Comparison of ENCODE assay signal across 8 cellular contexts in the genomic region with DNA sequence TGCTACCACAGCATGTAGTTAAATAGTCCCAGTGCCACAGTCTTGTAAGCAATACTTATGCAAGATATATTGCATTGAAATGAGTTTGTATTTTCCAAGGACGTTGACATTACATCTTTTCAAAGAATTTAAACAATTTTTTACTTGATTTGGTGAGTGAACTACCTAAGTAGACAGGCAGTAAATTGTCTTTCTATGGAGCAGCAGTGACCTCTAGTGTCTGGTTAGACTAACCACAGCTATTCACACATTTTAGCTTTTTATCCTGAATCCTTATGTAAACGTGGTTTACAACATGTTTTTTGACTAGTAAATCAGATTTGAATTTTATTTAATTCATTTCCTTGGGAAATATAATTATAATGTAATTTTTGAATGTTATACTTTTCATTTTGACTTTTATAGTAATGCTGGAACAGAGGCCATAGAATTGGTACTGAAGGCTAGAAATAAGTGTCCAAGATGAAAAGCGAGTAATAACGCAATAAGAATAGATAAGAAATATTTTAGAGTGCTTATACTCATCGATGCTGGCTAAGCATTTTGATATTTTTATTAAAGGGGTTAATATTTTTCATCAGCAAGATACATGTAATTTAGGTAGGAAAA. TPM values are rescaled to one million over a fixed set of nuclear protein-coding genes. Genes with fewer than 3 reads are reported as not detected.
DNase-seq lines count a peak whose midpoint lies in the region; ATAC-seq, FAIRE-seq and TF ChIP-seq lines count a peak whose summit lies in the region.

No MANE protein-coding gene starts in this region.

- H3K36me3 ChIP-seq in PC-9 (ENCODE audit: low read depth) (no peaks in the 10 kb centered on the region), neural progenitor cell (no peaks in the 10 kb centered on the region)

- H2AFZ ChIP-seq in PC-9 (no peak overlapping the region), neural progenitor cell (replicated peaks) (no peak overlapping the region)

- H3K4me3 ChIP-seq in PC-9 (no peak overlapping the region), neural progenitor cell (no peak overlapping the region)

- H3K9me3 Mint-ChIP-seq in neural progenitor cell, result no peaks in the 10 kb centered on the region
- no peaks in the 10 kb centered on the region for H3K9me3 Mint-ChIP-seq in activated CD4-positive, alpha-beta memory T cell treated with anti-CD3 and anti-CD28 coated beads, Interleukin-2, amount 10 ng/mL, durations not matched to agents 7 days and 5 days

- H3F3A ChIP-seq in PC-9 (ENCODE audit: insufficient read depth, low read depth) (no peaks in the 10 kb centered on the region), neural progenitor cell (ENCODE audit: low read depth) (no peaks in the 10 kb centered on the region)

- peak; percentile 95 for FAIRE-seq in endometrium (lab: Jason Lieb, UNC)

- intact Hi-C loops in PC-9 (cut with micrococcal nuclease; ENCODE audit: unreplicated experiment), result loop anchor here (2.0 to 10.0 kb wide), 3 partner anchors 591 to 849 kb away; no protein-coding TSS in a partner anchor

- no peaks in the 10 kb centered on the region for H3K9me3 ChIP-seq in PC-9 (ENCODE audit: insufficient read depth, low read depth)
- no peaks in the 10 kb centered on the region for H3K9me3 ChIP-seq in neural progenitor cell (ENCODE audit: low read depth)

- peak; percentile 92 for TF ChIP-seq CTCF in PC-9 (conservative IDR thresholded peaks at IDR 0.05)
- TF ChIP-seq CTCF in neural progenitor cell (IDR thresholded peaks at IDR 0.05), result peak; percentile 96

- no peak overlapping the region for H3K27ac ChIP-seq in PC-9
- no peak overlapping the region for H3K27ac ChIP-seq in neural progenitor cell

- H3K79me2 ChIP-seq in PC-9 (ENCODE audit: low read depth), result no peaks in the 10 kb centered on the region
- no peaks in the 10 kb centered on the region for H3K79me2 ChIP-seq in neural progenitor cell (ENCODE audit: low read depth)

- H3K4me1 Mint-ChIP-seq in neural progenitor cell, result peaks cover 28% of the 10 kb centered on the region
- no peaks in the 10 kb centered on the region for H3K4me1 Mint-ChIP-seq in activated CD4-positive, alpha-beta memory T cell treated with anti-CD3 and anti-CD28 coated beads, Interleukin-2, amount 10 ng/mL, durations not matched to agents 7 days and 5 days

- H3K9ac ChIP-seq in neural progenitor cell, result no peak overlapping the region

- H3K27me3 ChIP-seq in PC-9 (ENCODE audit: insufficient read depth, low read depth) (no peaks in the 10 kb centered on the region; the same call in 1 of the 2 replicates), neural progenitor cell (peaks cover 28% of the 10 kb centered on the region)

- peaks cover 7% of the 10 kb centered on the region for H3K27me3 Mint-ChIP-seq in neural progenitor cell (ENCODE audit: insufficient read depth, low read depth)
- peaks cover 29% of the 10 kb centered on the region for H3K27me3 Mint-ChIP-seq in activated CD4-positive, alpha-beta memory T cell treated with anti-CD3 and anti-CD28 coated beads, Interleukin-2, amount 10 ng/mL, durations not matched to agents 7 days and 5 days

- POLR2A ChIA-PET in PC-9 (lab: Charles Lee; ENCODE audit: unreplicated experiment), result interaction anchor here (0.6 kb wide), 1 partner anchor 751 kb away, joined by 4 read pairs; no protein-coding TSS in a partner anchor
- POLR2A ChIA-PET in activated CD4-positive, alpha-beta memory T cell treated with anti-CD3 and anti-CD28 coated beads, Interleukin-2, amount 10 ng/mL, durations not matched to agents 7 days and 5 days (lab: Charles Lee), result no interaction called here

- H3K4me3 Mint-ChIP-seq in neural progenitor cell, result no peak overlapping the region
- no peak overlapping the region for H3K4me3 Mint-ChIP-seq in activated CD4-positive, alpha-beta memory T cell treated with anti-CD3 and anti-CD28 coated beads, Interleukin-2, amount 10 ng/mL, durations not matched to agents 7 days and 5 days

- BruUV-seq in PC-9 (replicated peaks; lab: Mats Ljungman, UMichigan), result no TSS peak

- H3K4me1 ChIP-seq in PC-9 (replicated peaks; ENCODE audit: insufficient read depth) (no peaks in the 10 kb centered on the region), neural progenitor cell (peaks cover 8% of the 10 kb centered on the region)

- H3K4me2 ChIP-seq in PC-9 (no peak overlapping the region), neural progenitor cell (no peak overlapping the region)

- CTCF ChIA-PET in PC-9 (lab: Charles Lee), result interaction anchor here (0.5 kb wide), 2 partner anchors 801 to 961 kb away, joined by 4 to 7 read pairs; no protein-coding TSS in a partner anchor
- CTCF ChIA-PET in activated CD4-positive, alpha-beta memory T cell treated with anti-CD3 and anti-CD28 coated beads, Interleukin-2, amount 10 ng/mL, durations not matched to agents 7 days and 5 days (lab: Charles Lee), result interaction anchor here (0.9 to 1.8 kb wide), 4 partner anchors 51 to 752 kb away, joined by 3 to 4 read pairs (median 3); no protein-coding TSS in a partner anchor

- H3K36me3 Mint-ChIP-seq in neural progenitor cell, result no peaks in the 10 kb centered on the region
- no peaks in the 10 kb centered on the region for H3K36me3 Mint-ChIP-seq in activated CD4-positive, alpha-beta memory T cell treated with anti-CD3 and anti-CD28 coated beads, Interleukin-2, amount 10 ng/mL, durations not matched to agents 7 days and 5 days (ENCODE audit: low read depth)

- no peaks in the 10 kb centered on the region for H3K9me2 ChIP-seq in PC-9 (ENCODE audit: insufficient read depth)

- ATAC-seq in GM19463 (IDR thresholded peaks at IDR 0.05; ENCODE audit: unreplicated experiment), result peak; percentile 67
- ATAC-seq in HG03558 (IDR thresholded peaks at IDR 0.05; ENCODE audit: extremely low read depth, unreplicated experiment), result peak; percentile 62

- no peak overlapping the region for H3K27ac Mint-ChIP-seq in neural progenitor cell
- no peak overlapping the region for H3K27ac Mint-ChIP-seq in activated CD4-positive, alpha-beta memory T cell treated with anti-CD3 and anti-CD28 coated beads, Interleukin-2, amount 10 ng/mL, durations not matched to agents 7 days and 5 days

- DNase-seq in EH (ENCODE audit: low read depth) (peak; percentile 59), PC-9 (no peak), neural progenitor cell (ENCODE audit: low spot score) (peak; percentile 74), 8988T (no peak)
- DNase-seq in activated CD4-positive, alpha-beta memory T cell treated with anti-CD3 and anti-CD28 coated beads, Interleukin-2, amount 10 ng/mL, durations not matched to agents 7 days and 5 days, result no peak

- H4K20me1 ChIP-seq in PC-9 (ENCODE audit: insufficient read depth) (no peaks in the 10 kb centered on the region), neural progenitor cell (ENCODE audit: low read depth) (no peaks in the 10 kb centered on the region)

RNA-seq across cellular contexts. Expression of gene LRRTM3, which starts 5.6 kb away (rescaled TPM):
- total RNA-seq in PC-9 (2021) (not detected in 2 replicates), neural progenitor cell (ENCODE audit: low replicate concordance) (0.03 TPM in 1 of 2 replicates, not detected in the other)
- not detected for total RNA-seq in activated CD4-positive, alpha-beta memory T cell treated with anti-CD3 and anti-CD28 coated beads, Interleukin-2, amount 10 ng/mL, durations not matched to agents 7 days and 5 days

Comparison
In these comparisons a context has a peak if more than half of its experiments do, and no peak if none do; other contexts are left out.
1. DNase-seq: peak in EH (single experiment) and neural progenitor cell (single experiment); none in PC-9 (0 of 2), 8988T (single experiment) and activated CD4-positive, alpha-beta memory T cell treated with anti-CD3 and anti-CD28 coated beads, Interleukin-2, amount 10 ng/mL, durations not matched to agents 7 days and 5 days (single experiment).